ENCODE assay signal across 29 cellular contexts in the genomic region with DNA sequence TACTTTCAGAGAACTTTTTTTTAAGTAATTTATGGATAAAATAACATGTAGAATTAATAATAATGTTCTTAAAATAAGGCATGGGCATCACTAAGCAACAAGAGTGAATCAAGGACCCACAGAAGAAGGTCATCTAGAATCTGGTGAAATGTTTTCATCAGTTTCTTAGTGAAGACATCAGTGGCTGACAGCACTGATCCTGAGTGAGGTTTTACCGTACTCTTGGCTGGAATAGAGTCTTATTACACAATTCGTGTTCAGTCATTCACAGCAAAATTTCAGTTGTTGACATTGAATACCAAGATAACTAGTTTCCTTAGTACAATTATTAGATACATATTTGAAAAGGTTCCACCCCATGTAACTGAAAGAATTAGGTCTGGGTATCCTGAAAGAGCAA.
"Had no signal": no experiment of that assay in that cellular context is flagged by ENCODE, and none has a peak within 500 bp of the region (broad histone marks: within the 10 kb centered on the region; RNA-seq: fewer than 3 reads in every experiment).

No MANE protein-coding gene starts in this region.

- DNase-seq: activated CD4-positive, alpha-beta memory T cell treated with anti-CD3 and anti-CD28 coated beads for 36 hours; activated CD4-positive, alpha-beta T cell treated with anti-CD3 and anti-CD28 coated beads for 36 hours; activated CD4-positive, alpha-beta T cell treated with anti-CD3 and anti-CD28 coated beads, Interleukin-2, amount 10 ng/mL, durations not matched to agents 24 days and 14 days; activated CD4-positive, CD25-positive, alpha-beta regulatory T cell; activated CD4-positive, CD25-positive, alpha-beta regulatory T cell treated with anti-CD3 and anti-CD28 coated beads, Interleukin-2, amount 50 U/mL, for 72 hours; activated CD8-positive, alpha-beta memory T cell treated with anti-CD3 and anti-CD28 coated beads, Interleukin-2, amount 10 ng/mL, durations not matched to agents 7 days and 5 days; activated CD8-positive, alpha-beta memory T cell treated with anti-CD3 and anti-CD28 coated beads, Interleukin-2, amount 50 U/mL, for 4 hours; activated CD8-positive, alpha-beta T cell treated with anti-CD3 and anti-CD28 coated beads, Interleukin-2, amount 10 ng/mL, durations not matched to agents 7 days and 5 days; activated effector memory CD4-positive, alpha-beta T cell treated with anti-CD3 and anti-CD28 coated beads, Interleukin-2, amount 50 U/mL, for 16 hours; activated naive CD4-positive, alpha-beta T cell treated with anti-CD3 and anti-CD28 coated beads for 36 hours; activated T-cell treated with anti-CD3 and anti-CD28 coated beads, Interleukin-2, amount 50 U/mL, for 1 hour; activated T-cell treated with anti-CD3 and anti-CD28 coated beads, Interleukin-2, amount 50 U/mL, for 48 hours; adrenal gland; colonic mucosa; dorsolateral prefrontal cortex; effector memory CD8-positive, alpha-beta T cell; erythroblast; foreskin melanocyte; heart right ventricle; T-helper 2 cell had no signal

- H3K4me2 ChIP-seq: hepatocyte had no signal

- H3K27me3 ChIP-seq: adrenal gland, ascending aorta, breast epithelium, colonic mucosa, dorsolateral prefrontal cortex, esophagus muscularis mucosa, gastroesophageal sphincter, heart right ventricle, hepatocyte had no signal

- H3K27ac ChIP-seq: adrenal gland, ascending aorta, breast epithelium, colonic mucosa, dorsolateral prefrontal cortex, esophagus muscularis mucosa, gastroesophageal sphincter, heart right ventricle, hepatocyte had no signal

- H3K27ac Mint-ChIP-seq: activated CD4-positive, alpha-beta memory T cell treated with anti-CD3 and anti-CD28 coated beads for 36 hours; activated CD4-positive, alpha-beta T cell treated with anti-CD3 and anti-CD28 coated beads for 36 hours; activated CD4-positive, alpha-beta T cell treated with anti-CD3 and anti-CD28 coated beads, Interleukin-2, amount 10 ng/mL, durations not matched to agents 24 days and 14 days; activated CD8-positive, alpha-beta memory T cell treated with anti-CD3 and anti-CD28 coated beads, Interleukin-2, amount 10 ng/mL, durations not matched to agents 7 days and 5 days; activated CD8-positive, alpha-beta T cell treated with anti-CD3 and anti-CD28 coated beads, Interleukin-2, amount 10 ng/mL, durations not matched to agents 7 days and 5 days; activated naive CD4-positive, alpha-beta T cell treated with anti-CD3 and anti-CD28 coated beads for 36 hours; activated naive CD4-positive, alpha-beta T cell treated with anti-CD3 and anti-CD28 coated beads, Interleukin-2, amount 50 U/mL, for 24 hours; activated T-helper 1 cell treated with anti-CD3 and anti-CD28 coated beads, Interleukin-12 subunit alpha, Interleukin-12 subunit beta, Interleukin-2, Interleukin-4 antibody, amounts not matched to agents 30 ng/mL and 10 ng/mL and 1 ng/mL, durations not matched to agents 14 hours and 24 hours and 36 hours; activated T-helper 2 cell treated with anti-CD3 and anti-CD28 coated beads, Interferon-gamma antibody, Interleukin-2, Interleukin-4, amounts not matched to agents 10 μg/mL and 5 μg/mL and 100 μg/mL, durations not matched to agents 14 hours and 24 hours and 36 hours; brain had no signal

- ATAC-seq: activated CD4-positive, alpha-beta T cell treated with anti-CD3 and anti-CD28 coated beads for 36 hours; activated CD8-positive, alpha-beta memory T cell treated with anti-CD3 and anti-CD28 coated beads, Interleukin-2, amount 10 ng/mL, durations not matched to agents 7 days and 5 days; activated CD8-positive, alpha-beta T cell treated with anti-CD3 and anti-CD28 coated beads, Interleukin-2, amount 10 ng/mL, durations not matched to agents 7 days and 5 days; effector memory CD8-positive, alpha-beta T cell; gastroesophageal sphincter had no signal

- H3K36me3 Mint-ChIP-seq: brain had no signal

- H3K4me3 Mint-ChIP-seq: activated CD4-positive, alpha-beta memory T cell treated with anti-CD3 and anti-CD28 coated beads for 36 hours; activated CD4-positive, alpha-beta T cell treated with anti-CD3 and anti-CD28 coated beads for 36 hours; activated CD4-positive, alpha-beta T cell treated with anti-CD3 and anti-CD28 coated beads, Interleukin-2, amount 10 ng/mL, durations not matched to agents 24 days and 14 days; activated CD8-positive, alpha-beta memory T cell treated with anti-CD3 and anti-CD28 coated beads, Interleukin-2, amount 10 ng/mL, durations not matched to agents 7 days and 5 days; activated CD8-positive, alpha-beta T cell treated with anti-CD3 and anti-CD28 coated beads, Interleukin-2, amount 10 ng/mL, durations not matched to agents 7 days and 5 days; activated naive CD4-positive, alpha-beta T cell treated with anti-CD3 and anti-CD28 coated beads for 36 hours; activated naive CD4-positive, alpha-beta T cell treated with anti-CD3 and anti-CD28 coated beads, Interleukin-2, amount 50 U/mL, for 24 hours; activated T-helper 1 cell treated with anti-CD3 and anti-CD28 coated beads, Interleukin-12 subunit alpha, Interleukin-12 subunit beta, Interleukin-2, Interleukin-4 antibody, amounts not matched to agents 30 ng/mL and 10 ng/mL and 1 ng/mL, durations not matched to agents 14 hours and 24 hours and 36 hours; brain; effector memory CD8-positive, alpha-beta T cell had no signal

- H3K36me3 ChIP-seq: adrenal gland, ascending aorta, breast epithelium, colonic mucosa, esophagus muscularis mucosa, gastroesophageal sphincter, heart right ventricle had no signal

- H3K4me3 ChIP-seq: adrenal gland, ascending aorta, breast epithelium, colonic mucosa, dorsolateral prefrontal cortex, esophagus muscularis mucosa, gastroesophageal sphincter, heart right ventricle, hepatocyte had no signal

- H3K27me3 Mint-ChIP-seq: activated CD4-positive, alpha-beta memory T cell treated with anti-CD3 and anti-CD28 coated beads for 36 hours; activated CD4-positive, alpha-beta T cell treated with anti-CD3 and anti-CD28 coated beads for 36 hours; activated CD4-positive, alpha-beta T cell treated with anti-CD3 and anti-CD28 coated beads, Interleukin-2, amount 10 ng/mL, durations not matched to agents 24 days and 14 days; activated CD8-positive, alpha-beta memory T cell treated with anti-CD3 and anti-CD28 coated beads, Interleukin-2, amount 10 ng/mL, durations not matched to agents 7 days and 5 days; activated naive CD4-positive, alpha-beta T cell treated with anti-CD3 and anti-CD28 coated beads, Interleukin-2, amount 50 U/mL, for 24 hours; effector memory CD8-positive, alpha-beta T cell had no signal

- H3K9me3 Mint-ChIP-seq: activated CD4-positive, alpha-beta memory T cell treated with anti-CD3 and anti-CD28 coated beads for 36 hours; activated CD4-positive, alpha-beta T cell treated with anti-CD3 and anti-CD28 coated beads, Interleukin-2, amount 10 ng/mL, durations not matched to agents 24 days and 14 days; activated naive CD4-positive, alpha-beta T cell treated with anti-CD3 and anti-CD28 coated beads for 36 hours; activated naive CD4-positive, alpha-beta T cell treated with anti-CD3 and anti-CD28 coated beads, Interleukin-2, amount 50 U/mL, for 24 hours; activated T-helper 1 cell treated with anti-CD3 and anti-CD28 coated beads, Interleukin-12 subunit alpha, Interleukin-12 subunit beta, Interleukin-2, Interleukin-4 antibody, amounts not matched to agents 30 ng/mL and 10 ng/mL and 1 ng/mL, durations not matched to agents 14 hours and 24 hours and 36 hours; activated T-helper 2 cell treated with anti-CD3 and anti-CD28 coated beads, Interferon-gamma antibody, Interleukin-2, Interleukin-4, amounts not matched to agents 10 μg/mL and 5 μg/mL and 100 μg/mL, durations not matched to agents 14 hours and 24 hours and 36 hours; brain; effector memory CD8-positive, alpha-beta T cell had no signal

- H3K4me1 ChIP-seq: adrenal gland, ascending aorta, breast epithelium, colonic mucosa, esophagus muscularis mucosa, heart right ventricle had no signal

- H2AFZ ChIP-seq: hepatocyte had no signal

- H3K9me3 ChIP-seq: adrenal gland, ascending aorta, breast epithelium, colonic mucosa, esophagus muscularis mucosa, gastroesophageal sphincter, heart right ventricle had no signal
